ENCODE assay signal across 10 cellular contexts in the genomic region with DNA sequence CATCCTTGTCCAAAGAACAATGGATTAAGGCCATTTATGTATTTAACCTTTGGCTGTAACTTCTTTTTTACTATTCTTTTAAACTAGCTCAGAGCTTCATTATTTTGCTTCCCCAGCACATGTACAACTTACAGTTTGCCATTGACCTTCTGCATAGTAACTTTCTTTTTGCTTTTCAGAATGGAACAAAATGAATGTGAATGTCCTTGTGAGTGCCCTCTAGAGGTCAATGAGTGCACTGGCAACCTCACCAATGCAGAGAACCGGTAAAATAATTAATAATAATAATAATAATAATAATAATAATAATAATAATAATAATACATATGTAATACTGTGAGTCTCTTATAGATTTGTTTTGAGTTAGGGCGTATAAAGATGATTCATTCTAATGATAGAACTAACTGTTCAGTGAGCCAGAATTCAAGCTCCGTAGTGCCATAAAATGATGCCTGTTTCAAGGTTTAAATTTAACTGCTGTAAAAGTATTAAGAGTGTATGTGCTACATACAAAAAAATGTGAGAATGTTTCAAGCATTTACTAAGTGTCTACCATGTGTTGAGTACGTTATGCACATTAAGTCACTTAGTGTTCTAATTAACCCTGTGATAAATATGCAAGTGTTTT.
A peak's percentile ranks its signal among the peaks of the same experiment; 100 is the strongest.
DNase-seq lines count a peak whose midpoint lies in the region; TF ChIP-seq lines count a peak whose summit lies in the region.
"Had no signal": no experiment of that assay in that cellular context is flagged by ENCODE, and none has a peak within 500 bp of the region (broad histone marks: within the 10 kb centered on the region; RNA-seq: fewer than 3 reads in every experiment).

No MANE protein-coding gene starts in this region.

- no peak overlapping the region for H3K27ac Mint-ChIP-seq in progenitor cell of endocrine pancreas
- H3K27ac Mint-ChIP-seq: T-helper 1 cell treated with Interleukin-12 subunit alpha and Interleukin-12 subunit beta and Interleukin-4 antibody, amounts not matched to agents 30 μg/mL and 1 μg/mL, for 36 hours had no signal

- no peak overlapping the region for H3K4me3 ChIP-seq in dorsolateral prefrontal cortex
- H3K4me3 ChIP-seq: BLaER1 treated with 17β-estradiol and CSF1 and Interleukin-3, amounts not matched to agents 10 nM and 100 nM had no signal

- H3K4me3 Mint-ChIP-seq in progenitor cell of endocrine pancreas (ENCODE audit: low read depth) = no peak overlapping the region
- H3K4me3 Mint-ChIP-seq: T-helper 1 cell treated with Interleukin-12 subunit alpha and Interleukin-12 subunit beta and Interleukin-4 antibody, amounts not matched to agents 30 μg/mL and 1 μg/mL, for 36 hours had no signal

- TF ChIP-seq CTCF in dorsolateral prefrontal cortex (IDR thresholded peaks at IDR 0.05 in 54 of 56, conservative IDR thresholded peaks at IDR 0.05 in 2 of 56; ENCODE audit: low read depth in 1 of 56, partially characterized antibody in 56 of 56) (peak in 55 of 56 donors; percentile 27 to 78 (median 63)), progenitor cell of endocrine pancreas (IDR thresholded peaks at IDR 0.05; ENCODE audit: unreplicated experiment) (peak; percentile 81)

- no peaks in the 10 kb centered on the region for H3K9me3 Mint-ChIP-seq in progenitor cell of endocrine pancreas (ENCODE audit: low read depth)
- H3K9me3 Mint-ChIP-seq: T-helper 1 cell treated with Interleukin-12 subunit alpha and Interleukin-12 subunit beta and Interleukin-4 antibody, amounts not matched to agents 30 μg/mL and 1 μg/mL, for 36 hours had no signal

- peak; percentile 18 for DNase-seq in NCI-H1105 treated with DMSO at 0.1 percent for 48 hours (lab: John Stamatoyannopoulos, UW)
- no peak for DNase-seq in NCI-H1105 (lab: John Stamatoyannopoulos, UW)
- DNase-seq in NCI-H1694 (lab: John Stamatoyannopoulos, UW) = peak; percentile 6
- DNase-seq in dorsolateral prefrontal cortex = no peak
- no peak for DNase-seq in progenitor cell of endocrine pancreas (ENCODE audit: low spot score, unreplicated experiment)
- DNase-seq in activated CD4-positive, alpha-beta T cell treated with anti-CD3 and anti-CD28 coated beads for 1 hour = no peak
- no peak for DNase-seq in SKM-1 treated with dmso at 0.1 percent for 144 hours (lab: John Stamatoyannopoulos, UW; ENCODE audit: unreplicated experiment)
- DNase-seq in medulla oblongata (ENCODE audit: extremely low spot score) = no peak

- no peaks in the 10 kb centered on the region for H3K27me3 Mint-ChIP-seq in progenitor cell of endocrine pancreas

- H3K27ac ChIP-seq in dorsolateral prefrontal cortex = no peak overlapping the region
- H3K27ac ChIP-seq: BLaER1 treated with 17β-estradiol and CSF1 and Interleukin-3, amounts not matched to agents 10 nM and 100 nM had no signal

- H3K36me3 Mint-ChIP-seq in progenitor cell of endocrine pancreas (ENCODE audit: insufficient read depth) = peaks cover 24% of the 10 kb centered on the region

- intact Hi-C loops in dorsolateral prefrontal cortex (cut with DNase I) = loop anchor here (5.0 to 10.0 kb wide), 2 partner anchors 404 to 411 kb away; no protein-coding TSS in a partner anchor

- H3K4me1 Mint-ChIP-seq in progenitor cell of endocrine pancreas (ENCODE audit: low read depth) = no peaks in the 10 kb centered on the region

- no peaks in the 10 kb centered on the region for H3K27me3 ChIP-seq in dorsolateral prefrontal cortex
- H3K27me3 ChIP-seq: BLaER1 treated with 17β-estradiol and CSF1 and Interleukin-3, amounts not matched to agents 10 nM and 100 nM had no signal

Comparison
In these comparisons a context has a peak if more than half of its experiments do, and no peak if none do; other contexts are left out.
1. DNase-seq: peak in NCI-H1105 treated with DMSO at 0.1 percent for 48 hours (single experiment) and NCI-H1694 (single experiment); none in NCI-H1105 (single experiment), dorsolateral prefrontal cortex (0 of 10), progenitor cell of endocrine pancreas (single experiment), activated CD4-positive, alpha-beta T cell treated with anti-CD3 and anti-CD28 coated beads for 1 hour (single experiment), SKM-1 treated with dmso at 0.1 percent for 144 hours (single experiment) and medulla oblongata (single experiment).